In genomic region chr20:13868331-13868730, GRCh38 we compare ENCODE assay signal across 13 cellular contexts.
DNase-seq lines count a peak whose midpoint lies in the region; ATAC-seq and TF ChIP-seq lines count a peak whose summit lies in the region.
"Had no signal": no experiment of that assay in that cellular context is flagged by ENCODE, and none has a peak within 500 bp of the region (broad histone marks: within the 10 kb centered on the region; RNA-seq: fewer than 3 reads in every experiment).

No MANE protein-coding gene starts in this region.

- no peak for TF ChIP-seq CTCF in thoracic aorta (IDR thresholded peaks at IDR 0.05)

- H3K36me3 ChIP-seq in thoracic aorta, result no peaks in the 10 kb centered on the region

- H3K27me3 ChIP-seq in thoracic aorta (replicated peaks; ENCODE audit: insufficient read depth), result no peaks in the 10 kb centered on the region

- peak; percentile 31 for DNase-seq in H4 (ENCODE audit: low spot score)
- DNase-seq in SIG-M5 (lab: John Stamatoyannopoulos, UW), result peak; percentile 61
- peak; percentile 58 for DNase-seq in fibroblast of the conjunctiva (ENCODE audit: low read depth)
- DNase-seq in thoracic aorta (ENCODE audit: low spot score), result no peak
- DNase-seq in NCI-H510A treated with DMSO at 0.1 percent for 48 hours (lab: John Stamatoyannopoulos, UW), result no peak
- DNase-seq: activated CD4-positive, alpha-beta memory T cell treated with anti-CD3 and anti-CD28 coated beads, Interleukin-2, amount 10 ng/mL, durations not matched to agents 7 days and 5 days; effector memory CD8-positive, alpha-beta T cell; KG1; NCI-H446 treated with DMSO at 0.1 percent for 48 hours; stimulated activated CD4-positive, alpha-beta T cell treated with anti-CD3 and anti-CD28 coated beads, Interleukin-2, amount 100 ng/mL, for 48 hours had no signal

- no peaks in the 10 kb centered on the region for H3K9me3 ChIP-seq in thoracic aorta

- no peak overlapping the region for H3K4me3 ChIP-seq in thoracic aorta

- peak overlapping the region; percentile 64 to 69 for H3K27ac ChIP-seq in thoracic aorta

- peak; percentile 81 for ATAC-seq in thoracic aorta (ENCODE audit: insufficient number of reproducible peaks, low FRiP score, low read depth)
- no peak for ATAC-seq in HG03442 (IDR thresholded peaks at IDR 0.05; ENCODE audit: unreplicated experiment)
- no peak for ATAC-seq in GM18511 (IDR thresholded peaks at IDR 0.05; ENCODE audit: unreplicated experiment)
- ATAC-seq in GM21529 (IDR thresholded peaks at IDR 0.05; ENCODE audit: unreplicated experiment), result no peak
- ATAC-seq: effector memory CD8-positive, alpha-beta T cell had no signal

- H3K4me1 ChIP-seq in thoracic aorta (ENCODE audit: control insufficient read depth in 1 of 2, low read depth in 2 of 2), result peaks cover 19 to 47% of the 10 kb centered on the region in 2 donors

Comparison
In these comparisons a context has a peak if more than half of its experiments do, and no peak if none do; other contexts are left out.
1. DNase-seq: peak in H4 (single experiment), SIG-M5 (single experiment) and fibroblast of the conjunctiva (single experiment); none in thoracic aorta (single experiment) and NCI-H510A treated with DMSO at 0.1 percent for 48 hours (single experiment).